ENCODE assay signal across 8 cellular contexts in the genomic region with DNA sequence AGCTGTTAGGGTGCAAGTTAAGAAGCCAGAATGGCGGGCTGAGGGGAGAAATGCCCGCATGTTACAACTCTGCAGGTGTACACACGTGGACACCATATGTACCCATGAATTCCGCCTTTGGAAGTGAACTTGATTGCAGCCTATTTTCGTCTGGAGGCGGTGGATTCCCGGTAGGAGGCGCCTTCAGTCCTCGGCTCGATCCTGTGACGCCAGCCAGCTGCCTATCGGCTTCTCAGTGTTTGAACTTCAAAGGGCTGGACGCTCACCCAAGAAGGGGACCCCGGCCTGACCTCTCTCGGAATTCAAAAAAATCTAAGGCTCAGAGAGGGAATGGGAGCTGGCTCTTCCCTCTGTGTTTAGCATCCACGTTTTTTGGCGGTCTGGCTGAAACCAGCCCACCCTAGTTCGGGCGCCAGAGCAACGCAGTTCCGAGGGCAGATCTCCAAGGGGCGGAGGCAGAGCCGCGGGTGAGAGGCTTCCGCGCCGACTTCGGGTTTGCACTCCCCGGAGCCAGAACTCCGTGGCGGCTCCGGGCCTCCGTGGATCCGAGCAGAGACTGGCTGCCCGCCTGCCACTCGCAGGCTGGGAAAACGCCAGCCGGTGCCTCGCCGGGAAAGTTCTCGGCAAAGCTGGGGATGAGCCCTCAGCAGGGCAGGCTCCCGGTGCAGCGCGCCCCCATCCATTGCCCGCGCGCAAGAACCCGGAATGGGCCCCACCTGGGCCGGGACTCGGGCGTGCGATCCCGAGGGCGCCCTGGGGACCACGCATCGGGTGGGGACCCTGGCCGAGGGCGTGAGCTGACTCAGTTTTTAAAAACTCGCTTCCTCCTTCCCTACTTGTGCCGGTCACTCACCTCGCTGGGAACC. TPM values are rescaled to one million over a fixed set of nuclear protein-coding genes. Genes with fewer than 3 reads are reported as not detected.
A peak's percentile ranks its signal among the peaks of the same experiment; 100 is the strongest.
DNase-seq lines count a peak whose midpoint lies in the region; ATAC-seq and TF ChIP-seq lines count a peak whose summit lies in the region.

No MANE protein-coding gene starts in this region.

- peak; percentile 76 for TF ChIP-seq CTCF in AG10803 (conservative IDR thresholded peaks at IDR 0.05; ENCODE audit: low read length)

- no peak for ATAC-seq in GM18907 (IDR thresholded peaks at IDR 0.05; ENCODE audit: unreplicated experiment)
- no peak for ATAC-seq in HG03159 (IDR thresholded peaks at IDR 0.05; ENCODE audit: unreplicated experiment)

- intact Hi-C loops in cardiac septum (cut with DNase I) = loop anchor here (2.0 to 10.0 kb wide), 3 partner anchors 120 to 262 kb away; no protein-coding TSS in a partner anchor

- peak overlapping the region; percentile 64 for H3K4me3 ChIP-seq in AG10803 (ENCODE audit: low read length)

- DNase-seq in AG10803 (ENCODE audit: low read depth) (peak; percentile 80), H4 (ENCODE audit: low spot score) (peak; percentile 78), NCI-H524 (lab: John Stamatoyannopoulos, UW) (peak; percentile 41 to 82), amygdala (lab: John Stamatoyannopoulos, UW) (peak in 51 of 56 donors; percentile 18 to 84 (median 58)), cardiac septum (ENCODE audit: low spot score) (peak; percentile 89), nucleus accumbens (lab: John Stamatoyannopoulos, UW) (peak in 52 of 56 donors; percentile 4 to 81 (median 54))

RNA-seq across cellular contexts. Expression of gene TMEM51, which starts 1.0 kb away (rescaled TPM):
- total RNA-seq in H4 (2014; rRNA removed; shearing (Covaris generic)) = 3.0 and 5.8 TPM in 2 replicates
- 2.8 TPM for total RNA-seq in cardiac septum
